ENCODE assay signal across 1 cellular context in genomic region chr7:29609162-29610030, GRCh38.
TF ChIP-seq lines count a peak whose summit lies in the region.

No MANE protein-coding gene starts in this region.

TF ChIP-seq in K562, 482 proteins besides CTCF, POLR2A, EP300 and RAD21 (continued from another document and continues in another):
- TF ChIP-seq ARNT (IDR thresholded peaks at IDR 0.05), result peak; percentile 30 to 34; a peak in 1 of 4 replicates
- 0 out of 2 replicates have a peak, but pooled peaks have one; percentile 17 for TF ChIP-seq PML (IDR thresholded peaks at IDR 0.05; ENCODE audit: low read length)
- no peak for TF ChIP-seq GMEB1 (CRISPR knock-in tag; IDR thresholded peaks at IDR 0.05)
- TF ChIP-seq ZNF134 (CRISPR knock-in tag; conservative IDR thresholded peaks at IDR 0.05), result peak; percentile 51; the same call in 1 of the 2 replicates
- 0 out of 2 replicates have a peak, but pooled peaks have one; percentile 12 for TF ChIP-seq MTA1 (IDR thresholded peaks at IDR 0.05; ENCODE audit: borderline replicate concordance)
- peak; percentile 74 for TF ChIP-seq TCF3 (CRISPR knock-in tag; IDR thresholded peaks at IDR 0.05)
- no peak for TF ChIP-seq COPS2 (conservative IDR thresholded peaks at IDR 0.05)
- TF ChIP-seq HMBOX1 (IDR thresholded peaks at IDR 0.05), result peak; percentile 38; the same call in 1 of the 2 replicates
- TF ChIP-seq DPF2 (IDR thresholded peaks at IDR 0.05), result peak; percentile 38; the same call in 1 of the 2 replicates
- TF ChIP-seq ZHX1 (conservative IDR thresholded peaks at IDR 0.05; ENCODE audit: low read length), result 0 out of 2 replicates have a peak, but pooled peaks have one; percentile 34
- TF ChIP-seq BDP1 (IDR thresholded peaks at IDR 0.05; ENCODE audit: insufficient read depth, insufficient read length), result no peak
- TF ChIP-seq NCOR1 (IDR thresholded peaks at IDR 0.05), result peak; percentile 44; the same call in 1 of the 2 replicates
- TF ChIP-seq MAFK (IDR thresholded peaks at IDR 0.05; ENCODE audit: low read length), result 0 out of 2 replicates have a peak, but pooled peaks have one; percentile 1
- no peak for TF ChIP-seq ELF2 (CRISPR knock-in tag; IDR thresholded peaks at IDR 0.05)
- no peak for TF ChIP-seq TRIM28 (IDR thresholded peaks at IDR 0.05)
- TF ChIP-seq HDAC1 (IDR thresholded peaks at IDR 0.05), result peak in 1 of 2 experiments; percentile 7; a peak in 1 of 4 replicates
- TF ChIP-seq FOXP1 (CRISPR knock-in tag; IDR thresholded peaks at IDR 0.05), result no peak
- TF ChIP-seq TEAD4 (IDR thresholded peaks at IDR 0.05; ENCODE audit: low read length), result peak; percentile 62
- TF ChIP-seq TEAD4 (CRISPR knock-in tag; IDR thresholded peaks at IDR 0.05; ENCODE audit: borderline replicate concordance), result no peak
- TF ChIP-seq BRD9 (IDR thresholded peaks at IDR 0.05; ENCODE audit: low read depth, partially characterized antibody), result peak; percentile 34
- TF ChIP-seq ZC3H11A (IDR thresholded peaks at IDR 0.05; ENCODE audit: low read depth, low read length), result no peak
- no peak for TF ChIP-seq NR2F6 (CRISPR knock-in tag; IDR thresholded peaks at IDR 0.05)
- TF ChIP-seq L3MBTL2 (IDR thresholded peaks at IDR 0.05), result peak; percentile 67
- TF ChIP-seq CC2D1A (IDR thresholded peaks at IDR 0.05), result 0 out of 2 replicates have a peak, but pooled peaks have one; percentile 16
- peak; percentile 48; the same call in 1 of the 2 replicates for TF ChIP-seq SMARCA4 (IDR thresholded peaks at IDR 0.05)
- TF ChIP-seq, protein P1, sequence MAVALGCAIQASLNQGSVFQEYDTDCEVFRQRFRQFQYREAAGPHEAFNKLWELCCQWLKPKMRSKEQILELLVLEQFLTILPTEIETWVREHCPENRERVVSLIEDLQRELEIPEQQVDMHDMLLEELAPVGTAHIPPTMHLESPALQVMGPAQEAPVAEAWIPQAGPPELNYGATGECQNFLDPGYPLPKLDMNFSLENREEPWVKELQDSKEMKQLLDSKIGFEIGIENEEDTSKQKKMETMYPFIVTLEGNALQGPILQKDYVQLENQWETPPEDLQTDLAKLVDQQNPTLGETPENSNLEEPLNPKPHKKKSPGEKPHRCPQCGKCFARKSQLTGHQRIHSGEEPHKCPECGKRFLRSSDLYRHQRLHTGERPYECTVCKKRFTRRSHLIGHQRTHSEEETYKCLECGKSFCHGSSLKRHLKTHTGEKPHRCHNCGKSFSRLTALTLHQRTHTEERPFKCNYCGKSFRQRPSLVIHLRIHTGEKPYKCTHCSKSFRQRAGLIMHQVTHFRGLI (CRISPR knock-in tag; IDR thresholded peaks at IDR 0.05), result no peak
- TF ChIP-seq ZBED1 (IDR thresholded peaks at IDR 0.05), result no peak
- TF ChIP-seq ILK (tag; IDR thresholded peaks at IDR 0.05; ENCODE audit: borderline replicate concordance, low read depth), result no peak
- TF ChIP-seq MGA (IDR thresholded peaks at IDR 0.05), result peak; percentile 42; the same call in 1 of the 2 replicates
- no peak for TF ChIP-seq PHB2 (IDR thresholded peaks at IDR 0.05; ENCODE audit: low read depth)
- TF ChIP-seq, protein P2, sequence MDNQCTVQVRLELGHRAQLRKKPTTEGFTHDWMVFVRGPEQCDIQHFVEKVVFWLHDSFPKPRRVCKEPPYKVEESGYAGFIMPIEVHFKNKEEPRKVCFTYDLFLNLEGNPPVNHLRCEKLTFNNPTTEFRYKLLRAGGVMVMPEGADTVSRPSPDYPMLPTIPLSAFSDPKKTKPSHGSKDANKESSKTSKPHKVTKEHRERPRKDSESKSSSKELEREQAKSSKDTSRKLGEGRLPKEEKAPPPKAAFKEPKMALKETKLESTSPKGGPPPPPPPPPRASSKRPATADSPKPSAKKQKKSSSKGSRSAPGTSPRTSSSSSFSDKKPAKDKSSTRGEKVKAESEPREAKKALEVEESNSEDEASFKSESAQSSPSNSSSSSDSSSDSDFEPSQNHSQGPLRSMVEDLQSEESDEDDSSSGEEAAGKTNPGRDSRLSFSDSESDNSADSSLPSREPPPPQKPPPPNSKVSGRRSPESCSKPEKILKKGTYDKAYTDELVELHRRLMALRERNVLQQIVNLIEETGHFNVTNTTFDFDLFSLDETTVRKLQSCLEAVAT (IDR thresholded peaks at IDR 0.05), result 0 out of 4 replicates have a peak, but pooled peaks of 1 of the 2 experiments have one; percentile 33
- TF ChIP-seq ZNF717 (CRISPR knock-in tag; IDR thresholded peaks at IDR 0.05), result no peak
- TF ChIP-seq TFAP4 (CRISPR knock-in tag; IDR thresholded peaks at IDR 0.05; ENCODE audit: borderline replicate concordance), result peak; percentile 48; the same call in 1 of the 2 replicates
- TF ChIP-seq KLF13 (tag; IDR thresholded peaks at IDR 0.05; ENCODE audit: borderline replicate concordance, low read depth), result no peak
- no peak for TF ChIP-seq ETV1 (tag; conservative IDR thresholded peaks at IDR 0.05; ENCODE audit: low read depth)
- 0 out of 2 replicates have a peak, but pooled peaks have one; percentile 14 for TF ChIP-seq SMARCA5 (IDR thresholded peaks at IDR 0.05)
- 0 out of 3 replicates have a peak, but pooled peaks of 1 of the 2 experiments have one; percentile 51 for TF ChIP-seq CBX3 (IDR thresholded peaks at IDR 0.05; ENCODE audit: borderline replicate concordance in 1 of 2, low read length in 2 of 2)
- 0 out of 2 replicates have a peak, but pooled peaks have one; percentile 25 for TF ChIP-seq MTA2 (IDR thresholded peaks at IDR 0.05; ENCODE audit: low read depth)
- TF ChIP-seq, protein P3, sequence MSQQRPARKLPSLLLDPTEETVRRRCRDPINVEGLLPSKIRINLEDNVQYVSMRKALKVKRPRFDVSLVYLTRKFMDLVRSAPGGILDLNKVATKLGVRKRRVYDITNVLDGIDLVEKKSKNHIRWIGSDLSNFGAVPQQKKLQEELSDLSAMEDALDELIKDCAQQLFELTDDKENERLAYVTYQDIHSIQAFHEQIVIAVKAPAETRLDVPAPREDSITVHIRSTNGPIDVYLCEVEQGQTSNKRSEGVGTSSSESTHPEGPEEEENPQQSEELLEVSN (IDR thresholded peaks at IDR 0.05; ENCODE audit: borderline replicate concordance in 1 of 2, extremely low read depth in 1 of 2, insufficient read depth in 1 of 2, insufficient read length in 1 of 2, low read depth in 1 of 2, low read length in 1 of 2, poor library complexity in 1 of 2, severe bottlenecking in 1 of 2), result peak; percentile 67 to 76
- TF ChIP-seq KLF16 (IDR thresholded peaks at IDR 0.05), result peak; percentile 19; the same call in 1 of the 2 replicates
